11 cellular contexts compared by ENCODE assay signal in the genomic region with DNA sequence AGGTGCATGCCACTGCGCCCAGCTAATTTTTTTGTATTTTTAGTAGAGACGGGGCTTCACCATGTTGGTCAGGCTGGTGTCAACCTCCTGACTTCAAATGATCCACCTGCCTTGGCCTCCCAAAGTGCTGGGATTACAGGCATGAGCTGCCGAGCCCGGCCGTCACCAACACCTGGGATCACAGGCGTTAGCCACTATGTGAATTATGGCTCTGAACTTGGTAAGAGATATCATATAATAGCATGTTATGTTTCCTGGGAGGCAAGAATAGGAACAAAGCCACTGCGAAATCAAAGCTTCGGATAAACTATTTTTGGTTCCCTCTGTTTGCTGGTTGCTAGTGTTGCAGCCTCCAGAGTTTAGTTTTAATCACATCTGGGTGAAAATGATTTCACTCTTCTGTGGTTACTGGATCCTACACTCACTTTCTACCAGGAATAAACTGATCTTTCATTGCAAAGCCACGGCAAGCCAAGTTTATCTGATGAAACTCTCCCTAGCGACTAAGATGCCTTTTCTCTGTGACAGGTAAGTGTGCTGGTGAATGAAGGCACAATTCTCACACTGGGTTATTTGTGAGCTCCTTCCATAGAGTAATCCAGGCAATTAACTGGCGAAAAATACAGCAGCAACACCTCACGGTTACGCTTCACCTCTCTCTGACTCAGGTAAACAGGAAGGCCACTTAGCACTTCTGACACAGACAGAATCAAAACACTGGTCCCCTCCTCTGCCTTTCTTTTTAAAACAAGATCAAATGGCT. TPM values are rescaled to one million over a fixed set of nuclear protein-coding genes. Genes with fewer than 3 reads are reported as not detected.
DNase-seq lines count a peak whose midpoint lies in the region; ATAC-seq, FAIRE-seq and TF ChIP-seq lines count a peak whose summit lies in the region.
"Had no signal": no experiment of that assay in that cellular context is flagged by ENCODE, and none has a peak within 500 bp of the region (broad histone marks: within the 10 kb centered on the region; RNA-seq: fewer than 3 reads in every experiment).

No MANE protein-coding gene starts in this region.

- H2AFZ ChIP-seq in K562 (ENCODE audit: low read depth, low read length), result no peak overlapping the region

- H3K9me3 ChIP-seq in K562 (replicated peaks; ENCODE audit: control insufficient read depth, insufficient read depth, low read depth, low read length), result no peaks in the 10 kb centered on the region
- no peaks in the 10 kb centered on the region for H3K9me3 ChIP-seq in mucosa of descending colon

- H3K36me3 Mint-ChIP-seq in chondrocyte (ENCODE audit: low read depth), result peaks cover 31% of the 10 kb centered on the region

- no peaks in the 10 kb centered on the region for H3K9me1 ChIP-seq in K562 (ENCODE audit: control insufficient read depth, insufficient read depth, low read length)

- no peak for TF ChIP-seq RAD21 in K562 (CRISPR knock-in tag; conservative IDR thresholded peaks at IDR 0.05 in 1 of 2, IDR thresholded peaks at IDR 0.05 in 1 of 2)

- no peaks in the 10 kb centered on the region for H3K9me3 Mint-ChIP-seq in chondrocyte (ENCODE audit: low read depth)

- no peak overlapping the region for H3K27ac Mint-ChIP-seq in chondrocyte (ENCODE audit: unreplicated experiment)

- no peak overlapping the region for H3K4me2 ChIP-seq in K562 (ENCODE audit: insufficient read depth, low read length)

- H3K27ac ChIP-seq in 22Rv1 (0 out of 2 replicates have a peak overlapping the region, but pooled peaks have one; percentile 9), K562 (ENCODE audit: extremely low read depth, low read depth, low read length) (no peak overlapping the region)

- BruUV-seq in K562 (replicated peaks; lab: Mats Ljungman, UMichigan), result no TSS peak

- H3K4me1 Mint-ChIP-seq in chondrocyte (ENCODE audit: low read depth), result peaks cover 44% of the 10 kb centered on the region

- 69% methylated on average over 13 of the region's 13 CpGs for WGBS in K562 (ENCODE audit: insufficient coverage, low coverage, missing lambda C conversion rate)

- no peaks in the 10 kb centered on the region for H3K27me3 ChIP-seq in K562 (ENCODE audit: control insufficient read depth in 2 of 2, insufficient read depth in 2 of 2, low read length in 2 of 2)

- TF ChIP-seq CTCF in 22Rv1 (IDR thresholded peaks at IDR 0.05) (no peak), K562 (IDR thresholded peaks at IDR 0.05 in 2 of 3, conservative IDR thresholded peaks at IDR 0.05 in 1 of 3; ENCODE audit: insufficient read depth in 2 of 3, low read depth in 1 of 3, low read length in 3 of 3) (no peak), mucosa of descending colon (IDR thresholded peaks at IDR 0.05) (no peak), chondrocyte (IDR thresholded peaks at IDR 0.05) (no peak)

- no peak for TF ChIP-seq POLR2A in GM12892 (IDR thresholded peaks at IDR 0.05; ENCODE audit: low read depth, low read length)
- no peak for TF ChIP-seq POLR2A in K562 (conservative IDR thresholded peaks at IDR 0.05)

- no peak for TF ChIP-seq EP300 in K562 (IDR thresholded peaks at IDR 0.05; ENCODE audit: low read length)

- in situ Hi-C loops in K562 (cut with MboI), result no loop called here

- POLR2A ChIA-PET in K562 (lab: Yijun Ruan, JAX), result interaction anchor here (0.9 to 2.1 kb wide), 5 partner anchors 8 to 71 kb away, joined by 3 to 8 read pairs (median 4); no protein-coding TSS in a partner anchor

- H3K4me3 Mint-ChIP-seq in chondrocyte (ENCODE audit: unreplicated experiment), result no peak overlapping the region

- CTCF ChIA-PET in K562 (lab: Yijun Ruan, JAX; ENCODE audit: low intra/inter-chr PET ratio), result no interaction called here

- peaks cover 0 to 6% of the 10 kb centered on the region in 2 experiments; a peak in 2 of 5 replicates for H3K4me1 ChIP-seq in K562 (replicated peaks in 1 of 2; ENCODE audit: control insufficient read depth in 2 of 2, insufficient read depth in 2 of 2, low read length in 2 of 2)
- H3K4me1 ChIP-seq in mucosa of descending colon (ENCODE audit: low read depth), result no peaks in the 10 kb centered on the region

- no peaks in the 10 kb centered on the region for H4K20me1 ChIP-seq in K562 (replicated peaks; ENCODE audit: control insufficient read depth, insufficient read depth, low read length)

- DNase-seq in GM12892 (ENCODE audit: insufficient read length) (no peak), K562 (ENCODE audit: extremely low read depth in 1 of 4, low spot score in 3 of 4) (no peak), mucosa of descending colon (no peak), chondrocyte (ENCODE audit: low spot score) (no peak), glomerular visceral epithelial cell (ENCODE audit: extremely low spot score) (no peak)
- DNase-seq: NK-92 treated with Interleukin-12 subunit alpha and Interleukin-12 subunit beta, amount 100 ng/mL, for 24 hours had no signal

- H3K36me3 ChIP-seq in K562 (ENCODE audit: control insufficient read depth, insufficient read depth, low read length), result peaks cover 52% of the 10 kb centered on the region; the same call in 2 of the 3 replicates
- no peaks in the 10 kb centered on the region for H3K36me3 ChIP-seq in mucosa of descending colon (ENCODE audit: low read depth)

- no peaks in the 10 kb centered on the region for H3K27me3 Mint-ChIP-seq in chondrocyte (ENCODE audit: low read depth)

- peak; percentile 86 for FAIRE-seq in GM12892 (lab: Jason Lieb, UNC)
- peak; percentile 26 for FAIRE-seq in K562 (lab: Jason Lieb, UNC)
- FAIRE-seq: D721Med, GM12891 had no signal

- intact Hi-C loops in K562 (cut with micrococcal nuclease) (no loop called here), mucosa of descending colon (cut with DNase I, micrococcal nuclease) (no loop called here)

- no peak overlapping the region for H3K4me3 ChIP-seq in K562
- H3K4me3 ChIP-seq in mucosa of descending colon, result no peak overlapping the region

- ATAC-seq in K562 (no peak), mucosa of descending colon (peak; percentile 35), GM18873 (IDR thresholded peaks at IDR 0.05; ENCODE audit: low FRiP score, unreplicated experiment) (no peak), HG03520 (IDR thresholded peaks at IDR 0.05; ENCODE audit: unreplicated experiment) (no peak)

- H3K79me2 ChIP-seq in K562 (ENCODE audit: control insufficient read depth, insufficient read depth, low read length), result no peaks in the 10 kb centered on the region

- H3K9ac ChIP-seq in K562 (ENCODE audit: insufficient read depth in 1 of 2, low read depth in 2 of 2, low read length in 2 of 2), result no peak overlapping the region

RNA-seq across cellular contexts. Expression of a gene that starts 16.7 kb away (rescaled TPM):
- polyA plus RNA-seq in GM12892 (2012; ENCODE audit: missing spikeins), result 27.1 TPM
- 97.2 and 98.0 TPM in 2 replicates for total RNA-seq in K562 (2011; cell fraction: chromatin; rRNA removed; ENCODE audit: low replicate concordance)
- total RNA-seq in K562 (2011; cell fraction: nucleolus; rRNA removed), result 59.7 and 66.3 TPM in 2 replicates
- 90.6 and 134 TPM in 2 replicates for total RNA-seq in K562 (2011; cell fraction: nucleoplasm; rRNA removed)
- total RNA-seq in K562 (2014; rRNA removed), result 24.5 and 26.0 TPM in 2 replicates
- 25.5 and 25.8 TPM in 2 replicates for total RNA-seq in K562 (2014; rRNA removed; fragmentation: Illumina TruSeq; extraction: Trizol)
- 28.1 and 31.9 TPM in 2 replicates for total RNA-seq in K562 (2015; rRNA removed; fragmentation: Illumina TruSeq; extraction: Trizol)
- 12.8 and 17.7 TPM in 2 replicates for total RNA-seq in K562 (2021)
- 17.5 and 21.8 TPM in 2 replicates for polyA plus RNA-seq in K562 (2011; rRNA removed)
- polyA plus RNA-seq in K562 (2011; cell fraction: cytosol; rRNA removed), result 15.6 and 19.9 TPM in 2 replicates
- polyA plus RNA-seq in K562 (2011; cell fraction: nucleus; rRNA removed), result 25.4 and 37.5 TPM in 2 replicates
- 23.3 and 32.3 TPM in 2 replicates for polyA plus RNA-seq in K562 (2012)
- polyA plus RNA-seq in K562 (2014; fragmentation: Illumina TruSeq; extraction: Trizol), result 29.1 and 33.7 TPM in 2 replicates
- polyA plus RNA-seq in K562 (2014; fragmentation: Nextera tagmentation; extraction: Ambion mirVana), result 10 to 100 TPM; 19.5 to 41.0 TPM
- 31.8 and 42.0 TPM in 2 replicates for polyA plus RNA-seq in K562 (2014; rRNA removed)
- 16.6 and 17.8 TPM in 2 replicates for polyA minus RNA-seq in K562 (2011; rRNA and poly(A)+ RNA removed)
- polyA minus RNA-seq in K562 (2011; cell fraction: cytosol; rRNA and poly(A)+ RNA removed), result 10.6 and 10.9 TPM in 2 replicates
- 16.2 and 20.1 TPM in 2 replicates for polyA minus RNA-seq in K562 (2011; cell fraction: nucleus; rRNA and poly(A)+ RNA removed)
- total RNA-seq in mucosa of descending colon, result 10 to 100 TPM; 20.8 to 26.3 (median 21.5) TPM
- total RNA-seq in chondrocyte, result 8.2 to 19.3 TPM (median 9.2 TPM) in 3 replicates

RNA-seq across cellular contexts. Expression of a gene that starts 38.2 kb away (rescaled TPM):
- 13.6 TPM for polyA plus RNA-seq in GM12892 (2012; ENCODE audit: missing spikeins)
- 1.4 and 2.2 TPM in 2 replicates for total RNA-seq in K562 (2011; cell fraction: chromatin; rRNA removed; ENCODE audit: low replicate concordance)
- 1.4 and 1.5 TPM in 2 replicates for total RNA-seq in K562 (2011; cell fraction: nucleolus; rRNA removed)
- total RNA-seq in K562 (2011; cell fraction: nucleoplasm; rRNA removed), result 1.8 and 2.7 TPM in 2 replicates
- 5.6 and 6.2 TPM in 2 replicates for total RNA-seq in K562 (2014; rRNA removed)
- 2.9 and 3.5 TPM in 2 replicates for total RNA-seq in K562 (2014; rRNA removed; fragmentation: Illumina TruSeq; extraction: Trizol)
- 4.6 and 5.0 TPM in 2 replicates for total RNA-seq in K562 (2015; rRNA removed; fragmentation: Illumina TruSeq; extraction: Trizol)
- total RNA-seq in K562 (2021), result 3.8 and 4.8 TPM in 2 replicates
- polyA plus RNA-seq in K562 (2011; rRNA removed), result 3.8 and 4.6 TPM in 2 replicates
- polyA plus RNA-seq in K562 (2011; cell fraction: cytosol; rRNA removed), result 2.4 and 2.6 TPM in 2 replicates
- 0.95 and 1.3 TPM in 2 replicates for polyA plus RNA-seq in K562 (2011; cell fraction: nucleus; rRNA removed)
- polyA plus RNA-seq in K562 (2012), result 4.9 and 8.8 TPM in 2 replicates
- 4.3 and 5.5 TPM in 2 replicates for polyA plus RNA-seq in K562 (2014; fragmentation: Illumina TruSeq; extraction: Trizol)
- polyA plus RNA-seq in K562 (2014; fragmentation: Nextera tagmentation; extraction: Ambion mirVana), result under 1 TPM; 0.61 to 0.73 TPM
- 5.8 and 5.9 TPM in 2 replicates for polyA plus RNA-seq in K562 (2014; rRNA removed)
- 1.7 and 2.4 TPM in 2 replicates for polyA minus RNA-seq in K562 (2011; rRNA and poly(A)+ RNA removed)
- polyA minus RNA-seq in K562 (2011; cell fraction: cytosol; rRNA and poly(A)+ RNA removed), result 1.5 and 1.8 TPM in 2 replicates
- 0.54 and 0.89 TPM in 2 replicates for polyA minus RNA-seq in K562 (2011; cell fraction: nucleus; rRNA and poly(A)+ RNA removed)
- total RNA-seq in mucosa of descending colon, result 1 to 10 TPM in 2 of 3 donors, under 1 TPM in 1; 0.72 to 4.3 (median 1.6) TPM
- 3.1 to 4.2 TPM (median 3.8 TPM) in 3 replicates for total RNA-seq in chondrocyte

RNA-seq across cellular contexts. Expression of a gene that starts 58.8 kb away (rescaled TPM):
- 1.3 TPM for polyA plus RNA-seq in GM12892 (2012; ENCODE audit: missing spikeins)
- 26.0 and 37.1 TPM in 2 replicates for total RNA-seq in K562 (2011; cell fraction: chromatin; rRNA removed; ENCODE audit: low replicate concordance)
- 16.8 and 21.4 TPM in 2 replicates for total RNA-seq in K562 (2011; cell fraction: nucleolus; rRNA removed)
- 23.3 and 34.0 TPM in 2 replicates for total RNA-seq in K562 (2011; cell fraction: nucleoplasm; rRNA removed)
- 10.0 and 15.2 TPM in 2 replicates for total RNA-seq in K562 (2014; rRNA removed)
- 2.2 and 3.8 TPM in 2 replicates for total RNA-seq in K562 (2014; rRNA removed; fragmentation: Illumina TruSeq; extraction: Trizol)
- total RNA-seq in K562 (2015; rRNA removed; fragmentation: Illumina TruSeq; extraction: Trizol), result 5.1 and 5.8 TPM in 2 replicates
- total RNA-seq in K562 (2021), result 10.6 and 12.1 TPM in 2 replicates
- polyA plus RNA-seq in K562 (2011; rRNA removed), result 8.6 and 11.7 TPM in 2 replicates
- polyA plus RNA-seq in K562 (2011; cell fraction: cytosol; rRNA removed), result 15.1 and 17.0 TPM in 2 replicates
- 16.2 and 23.6 TPM in 2 replicates for polyA plus RNA-seq in K562 (2011; cell fraction: nucleus; rRNA removed)
- 8.3 and 11.4 TPM in 2 replicates for polyA plus RNA-seq in K562 (2012)
- 7.8 and 8.8 TPM in 2 replicates for polyA plus RNA-seq in K562 (2014; fragmentation: Illumina TruSeq; extraction: Trizol)
- polyA plus RNA-seq in K562 (2014; fragmentation: Nextera tagmentation; extraction: Ambion mirVana), result under 1 TPM; 0.25 to 0.36 TPM
- 9.4 and 9.6 TPM in 2 replicates for polyA plus RNA-seq in K562 (2014; rRNA removed)
- polyA minus RNA-seq in K562 (2011; rRNA and poly(A)+ RNA removed), result 6.4 and 8.2 TPM in 2 replicates
- 8.4 and 11.6 TPM in 2 replicates for polyA minus RNA-seq in K562 (2011; cell fraction: cytosol; rRNA and poly(A)+ RNA removed)
- polyA minus RNA-seq in K562 (2011; cell fraction: nucleus; rRNA and poly(A)+ RNA removed), result 7.7 and 9.6 TPM in 2 replicates
- total RNA-seq in mucosa of descending colon, result 10 to 100 TPM in 1 of 3 donors, 1 to 10 TPM in 2; 2.5 to 17.8 (median 3.0) TPM
- 34.6 to 41.6 TPM (median 39.5 TPM) in 3 replicates for total RNA-seq in chondrocyte
